17 cellular contexts compared by ENCODE assay signal in the genomic region with DNA sequence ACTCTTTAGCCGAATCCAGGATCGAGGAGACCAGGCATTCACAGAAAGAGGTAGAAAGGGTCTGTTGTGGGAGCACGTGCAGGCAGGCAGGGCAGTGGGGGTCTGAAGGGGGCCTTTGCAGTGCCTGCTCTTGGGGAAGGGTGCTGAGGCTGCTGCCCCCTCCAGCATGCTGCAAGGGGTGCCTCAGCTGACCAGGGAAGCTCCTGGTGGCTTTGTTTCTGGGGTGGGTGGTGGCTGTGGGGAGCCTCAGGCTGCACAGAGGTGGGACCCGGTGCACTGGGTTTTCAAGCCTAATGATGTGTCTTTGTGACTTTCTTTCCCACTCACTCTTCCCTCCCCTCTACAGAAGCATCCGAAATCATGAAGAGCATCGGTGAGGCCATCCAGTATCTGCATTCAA. TPM values are rescaled to one million over a fixed set of nuclear protein-coding genes. Genes with fewer than 3 reads are reported as not detected.
DNase-seq lines count a peak whose midpoint lies in the region; ATAC-seq and TF ChIP-seq lines count a peak whose summit lies in the region.
"Had no signal": no experiment of that assay in that cellular context is flagged by ENCODE, and none has a peak within 500 bp of the region (broad histone marks: within the 10 kb centered on the region; RNA-seq: fewer than 3 reads in every experiment).

No MANE protein-coding gene starts in this region.

- no peaks in the 10 kb centered on the region for H3K9me3 Mint-ChIP-seq in central memory CD8-positive, alpha-beta T cell
- H3K9me3 Mint-ChIP-seq in neural crest cell (no peaks in the 10 kb centered on the region), MCF 10A (ENCODE audit: unreplicated experiment) (no peaks in the 10 kb centered on the region)

- H3K36me3 ChIP-seq in left ventricle myocardium inferior: peaks cover 54% of the 10 kb centered on the region

- TF ChIP-seq CTCF in left ventricle myocardium inferior (IDR thresholded peaks at IDR 0.05; ENCODE audit: borderline replicate concordance): no peak
- TF ChIP-seq CTCF in neural crest cell (conservative IDR thresholded peaks at IDR 0.05): no peak
- no peak for TF ChIP-seq CTCF in MCF 10A (IDR thresholded peaks at IDR 0.05; ENCODE audit: unreplicated experiment)

- H3K4me1 ChIP-seq in left ventricle myocardium inferior: peaks cover 76% of the 10 kb centered on the region

- no peak for ATAC-seq in left ventricle myocardium superior
- ATAC-seq in central memory CD8-positive, alpha-beta T cell (replicated peaks; ENCODE audit: extremely low read depth, poor library complexity, severe bottlenecking): no peak
- ATAC-seq: HCT116, PC-3 had no signal

- CTCF ChIA-PET in MCF 10A (lab: Yijun Ruan, JAX): interaction anchor here (0.6 to 7.0 kb wide), 10 partner anchors 13 to 251 kb away, joined by 3 to 158 read pairs (median 6); a partner anchor contains a TSS

- DNase-seq in left ventricle myocardium inferior (no peak), left ventricle myocardium superior (no peak), neural crest cell (ENCODE audit: low read depth, low spot score) (no peak), MCF 10A (ENCODE audit: unreplicated experiment) (no peak), substantia nigra (lab: John Stamatoyannopoulos, UW) (no peak), NCI-H2029 treated with DMSO at 0.1 percent for 48 hours (lab: John Stamatoyannopoulos, UW) (no peak)
- no peak for DNase-seq in central memory CD8-positive, alpha-beta T cell (ENCODE audit: low spot score in 2 of 2)
- DNase-seq: DMS79 treated with DMSO at 0.1 percent for 48 hours, MV-4-11, NCI-H1417, NCI-H1930, NCI-H2171 treated with DMSO at 0.1 percent for 48 hours, NCI-H446 treated with DMSO at 0.1 percent for 48 hours, PC-3 had no signal

- H3K4me3 ChIP-seq in left ventricle myocardium inferior: no peak overlapping the region

- H3K4me3 Mint-ChIP-seq in central memory CD8-positive, alpha-beta T cell: no peak overlapping the region
- no peak overlapping the region for H3K4me3 Mint-ChIP-seq in neural crest cell
- no peak overlapping the region for H3K4me3 Mint-ChIP-seq in MCF 10A (ENCODE audit: unreplicated experiment)

- H3K4me1 Mint-ChIP-seq in central memory CD8-positive, alpha-beta T cell: peaks cover 65% of the 10 kb centered on the region
- H3K4me1 Mint-ChIP-seq in neural crest cell (peaks cover 12% of the 10 kb centered on the region), MCF 10A (ENCODE audit: insufficient read depth, unreplicated experiment) (peaks cover 28% of the 10 kb centered on the region)

- no peaks in the 10 kb centered on the region for H3K27me3 ChIP-seq in left ventricle myocardium inferior (ENCODE audit: low read depth)

- no TSS peak for BruUV-seq in MCF 10A (replicated peaks; lab: Mats Ljungman, UMichigan)

- peak overlapping the region; percentile 60 for H3K27ac ChIP-seq in left ventricle myocardium inferior (replicated peaks)
- H3K27ac ChIP-seq in substantia nigra (ENCODE audit: low read depth, low read length, poor library complexity, severe bottlenecking): no peak overlapping the region
- H3K27ac ChIP-seq: RWPE1 had no signal

- H3K9me3 ChIP-seq in left ventricle myocardium inferior (replicated peaks): no peaks in the 10 kb centered on the region

- peaks cover 37% of the 10 kb centered on the region for H3K36me3 Mint-ChIP-seq in central memory CD8-positive, alpha-beta T cell (ENCODE audit: insufficient read depth)
- H3K36me3 Mint-ChIP-seq in neural crest cell (ENCODE audit: low read depth) (no peaks in the 10 kb centered on the region), MCF 10A (ENCODE audit: insufficient read depth, unreplicated experiment) (peaks cover 48% of the 10 kb centered on the region)

- POLR2A ChIA-PET in MCF 10A (lab: Yijun Ruan, JAX): interaction anchor here (0.8 kb wide), 1 partner anchor 98 kb away, joined by 3 read pairs; no protein-coding TSS in a partner anchor

- H3K27ac Mint-ChIP-seq in central memory CD8-positive, alpha-beta T cell (ENCODE audit: low read depth): peak overlapping the region; percentile 19
- H3K27ac Mint-ChIP-seq in neural crest cell (ENCODE audit: unreplicated experiment): peak overlapping the region; percentile 52
- H3K27ac Mint-ChIP-seq in MCF 10A (ENCODE audit: low read depth, unreplicated experiment): no peak overlapping the region

- H3K27me3 Mint-ChIP-seq in central memory CD8-positive, alpha-beta T cell: no peaks in the 10 kb centered on the region
- H3K27me3 Mint-ChIP-seq in neural crest cell (ENCODE audit: low read depth) (no peaks in the 10 kb centered on the region), MCF 10A (ENCODE audit: insufficient read depth, unreplicated experiment) (no peaks in the 10 kb centered on the region)

- intact Hi-C loops in left ventricle myocardium inferior (cut with micrococcal nuclease): no loop called here
- intact Hi-C loops in left ventricle myocardium superior (cut with micrococcal nuclease): loop anchor here (5.0 kb wide), 1 partner anchor 183 kb away; no protein-coding TSS in a partner anchor
- intact Hi-C loops in MCF 10A (cut with micrococcal nuclease): no loop called here

RNA-seq across cellular contexts. Expression of a gene that starts 41.5 kb away (rescaled TPM):
- total RNA-seq in left ventricle myocardium inferior (not detected), left ventricle myocardium superior (not detected), neural crest cell (not detected in 2 replicates), MCF 10A (2022) (not detected in 2 replicates)
- total RNA-seq: A673, PC-3 had no signal

RNA-seq across cellular contexts. Expression of a gene that starts 43.2 kb away (rescaled TPM):
- 0.38 TPM for total RNA-seq in left ventricle myocardium inferior
- total RNA-seq in left ventricle myocardium superior: 0.37 TPM
- total RNA-seq in neural crest cell: not detected in 2 replicates
- not detected in 2 replicates for total RNA-seq in MCF 10A (2022)
- total RNA-seq: A673, PC-3 had no signal

RNA-seq across cellular contexts. Expression of a gene that starts 44.3 kb away (rescaled TPM):
- 215 TPM for total RNA-seq in left ventricle myocardium inferior
- 228 TPM for total RNA-seq in left ventricle myocardium superior
- total RNA-seq in neural crest cell: 77.7 and 78.7 TPM in 2 replicates
- total RNA-seq in MCF 10A (2022): 142 and 178 TPM in 2 replicates
